In genomic region chr1:25878690-25879089, GRCh38 we compare ENCODE assay signal across 23 cellular contexts. TPM values are rescaled to one million over a fixed set of nuclear protein-coding genes. Genes with fewer than 3 reads are reported as not detected.
DNase-seq lines count a peak whose midpoint lies in the region; ATAC-seq, FAIRE-seq and TF ChIP-seq lines count a peak whose summit lies in the region.
"Had no signal": no experiment of that assay in that cellular context is flagged by ENCODE, and none has a peak within 500 bp of the region (broad histone marks: within the 10 kb centered on the region; RNA-seq: fewer than 3 reads in every experiment).

No MANE protein-coding gene starts in this region.

- peak; percentile 58 for DNase-seq in epithelial cell of esophagus (ENCODE audit: low read depth)
- no peak for DNase-seq in pancreas
- DNase-seq in type B pancreatic cell (ENCODE audit: extremely low spot score, unreplicated experiment), result no peak
- no peak for DNase-seq in sigmoid colon
- DNase-seq in tibial nerve (ENCODE audit: low spot score in 2 of 2), result no peak
- DNase-seq in COR-L47 (lab: John Stamatoyannopoulos, UW), result no peak
- DNase-seq: ACHN; BE2C; C1 segment of cervical spinal cord; Caco-2; CD4-positive, CD25-positive, alpha-beta regulatory T cell; CD8-positive, alpha-beta memory T cell; DMS153; DMS79; GDM1; HFFc6; KBM-7 had no signal

- FAIRE-seq in pancreas (lab: Jason Lieb, UNC), result no peak
- FAIRE-seq: A204.1, GM12892 had no signal

- H3K27ac Mint-ChIP-seq in type B pancreatic cell, result peak overlapping the region; percentile 78
- H3K27ac Mint-ChIP-seq: HFFc6 had no signal

- H3K4me1 ChIP-seq in pancreas (peaks cover 27 to 35% (median 31%) of the 10 kb centered on the region in 3 donors), sigmoid colon (peaks cover 0 to 22% (median 15%) of the 10 kb centered on the region in 4 donors), tibial nerve (peaks cover 0 to 23% (median 7%) of the 10 kb centered on the region in 4 donors)
- H3K4me1 ChIP-seq: BE2C had no signal

- intact Hi-C loops in pancreas (cut with DNase I), result no loop called here
- intact Hi-C loops in sigmoid colon (cut with DNase I), result no loop called here

- H3K4me3 ChIP-seq in epithelial cell of esophagus (ENCODE audit: low read length) (no peak overlapping the region), pancreas (no peak overlapping the region), sigmoid colon (no peak overlapping the region), tibial nerve (no peak overlapping the region)

- H3K27me3 ChIP-seq in pancreas, result no peaks in the 10 kb centered on the region
- no peaks in the 10 kb centered on the region for H3K27me3 ChIP-seq in sigmoid colon
- no peaks in the 10 kb centered on the region for H3K27me3 ChIP-seq in tibial nerve
- H3K27me3 ChIP-seq: BE2C had no signal

- H3K4me1 Mint-ChIP-seq in type B pancreatic cell (ENCODE audit: unreplicated experiment), result peaks cover 24% of the 10 kb centered on the region

- 45 to 49% methylated on average over 5 of the region's 5 CpGs for WGBS in pancreas, 2 donors
- WGBS in sigmoid colon, 2 donors, result 68 to 89% methylated on average over 5 of the region's 5 CpGs
- WGBS in tibial nerve, 2 donors, result 84 to 91% methylated on average over 5 of the region's 5 CpGs

- TF ChIP-seq EP300 in sigmoid colon (IDR thresholded peaks at IDR 0.05), result no peak
- TF ChIP-seq EP300 in tibial nerve (IDR thresholded peaks at IDR 0.05), result no peak

- H3K4me3 Mint-ChIP-seq in type B pancreatic cell, result peak overlapping the region; percentile 34
- H3K4me3 Mint-ChIP-seq: CD4-positive, CD25-positive, alpha-beta regulatory T cell; CD8-positive, alpha-beta memory T cell; HFFc6 had no signal

- H3K9me3 ChIP-seq in pancreas (no peaks in the 10 kb centered on the region), sigmoid colon (no peaks in the 10 kb centered on the region), tibial nerve (no peaks in the 10 kb centered on the region)
- H3K9me3 ChIP-seq: BE2C, Caco-2 had no signal

- H3K27ac ChIP-seq in VCaP (peak overlapping the region; percentile 62), pancreas (peak overlapping the region in 3 of 4 donors; percentile 12 to 66 (median 59)), sigmoid colon (no peak overlapping the region), tibial nerve (no peak overlapping the region)
- H3K27ac ChIP-seq: HL-60 had no signal

- no peaks in the 10 kb centered on the region for H3K27me3 Mint-ChIP-seq in type B pancreatic cell

- H3K36me3 ChIP-seq in pancreas (no peaks in the 10 kb centered on the region), sigmoid colon (no peaks in the 10 kb centered on the region), tibial nerve (no peaks in the 10 kb centered on the region)
- H3K36me3 ChIP-seq: BE2C had no signal

- ATAC-seq in pancreas (no peak), GM21367 (IDR thresholded peaks at IDR 0.05; ENCODE audit: unreplicated experiment) (no peak)
- ATAC-seq: HCT116 had no signal

- TF ChIP-seq CTCF in VCaP (conservative IDR thresholded peaks at IDR 0.05), result no peak
- TF ChIP-seq CTCF in epithelial cell of esophagus (IDR thresholded peaks at IDR 0.05; ENCODE audit: insufficient read depth, low read depth, low read length, missing control alignments), result no peak
- TF ChIP-seq CTCF in pancreas (IDR thresholded peaks at IDR 0.05), result no peak
- TF ChIP-seq CTCF in type B pancreatic cell (conservative IDR thresholded peaks at IDR 0.05), result no peak
- TF ChIP-seq CTCF in sigmoid colon (IDR thresholded peaks at IDR 0.05), result no peak
- TF ChIP-seq CTCF in tibial nerve (IDR thresholded peaks at IDR 0.05), result no peak

- no peak for TF ChIP-seq POLR2A in sigmoid colon (IDR thresholded peaks at IDR 0.05)
- no peak for TF ChIP-seq POLR2A in tibial nerve (IDR thresholded peaks at IDR 0.05)

- H3K9me3 Mint-ChIP-seq in type B pancreatic cell, result no peaks in the 10 kb centered on the region
- H3K9me3 Mint-ChIP-seq: CD4-positive, CD25-positive, alpha-beta regulatory T cell; CD8-positive, alpha-beta memory T cell; HFFc6 had no signal

- no peaks in the 10 kb centered on the region for H3K36me3 Mint-ChIP-seq in type B pancreatic cell
- H3K36me3 Mint-ChIP-seq: CD4-positive, CD25-positive, alpha-beta regulatory T cell; CD8-positive, alpha-beta memory T cell had no signal

RNA-seq across cellular contexts. Expression of gene PAQR7, which starts 3.2 kb away (rescaled TPM):
- total RNA-seq in pancreas, result 10 to 100 TPM in 1 of 6 donors, 1 to 10 TPM in 5; 3.2 to 13.0 (median 4.4) TPM
- polyA plus RNA-seq in pancreas, result 1 to 10 TPM; 4.4 to 5.7 TPM
- 24.3 and 41.0 TPM in 2 replicates for total RNA-seq in type B pancreatic cell (ENCODE audit: low replicate concordance)
- total RNA-seq in sigmoid colon, result 1 to 10 TPM; 4.3 to 9.4 (median 6.4) TPM
- 1 to 10 TPM in 2 of 3 donors, under 1 TPM in 1; 0.92 to 3.0 (median 1.2) TPM for polyA plus RNA-seq in sigmoid colon
- 1 to 10 TPM; 5.4 to 8.7 (median 7.5) TPM for total RNA-seq in tibial nerve

RNA-seq across cellular contexts. Expression of gene AUNIP, which starts 19.4 kb away (rescaled TPM):
- under 1 TPM in 4 of 6 donors, not detected in 2; 0.19 to 0.37 (median 0.29) TPM for total RNA-seq in pancreas
- polyA plus RNA-seq in pancreas, result not detected
- total RNA-seq in type B pancreatic cell (ENCODE audit: low replicate concordance), result 3.7 and 7.2 TPM in 2 replicates
- not detected for total RNA-seq in sigmoid colon
- 1 to 10 TPM in 1 of 3 donors, under 1 TPM in 1, not detected in 1; 0.46 to 1.9 TPM for polyA plus RNA-seq in sigmoid colon
- total RNA-seq in tibial nerve, result not detected
- total RNA-seq: CD4-positive, CD25-positive, alpha-beta regulatory T cell had no signal
- polyA plus RNA-seq: CD8-positive, alpha-beta memory T cell had no signal

RNA-seq across cellular contexts. Expression of gene STMN1, which starts 27.5 kb away (rescaled TPM):
- total RNA-seq in pancreas (10 to 100 TPM in 3 of 6 donors, 1 to 10 TPM in 3; 3.3 to 40.3 (median 8.7) TPM), type B pancreatic cell (ENCODE audit: low replicate concordance) (219 and 591 TPM in 2 replicates), sigmoid colon (10 to 100 TPM; 30.7 to 37.5 (median 36.3) TPM), tibial nerve (100 to 1,000 TPM in 2 of 4 donors, 10 to 100 TPM in 2; 79.2 to 140 (median 105) TPM)
- polyA plus RNA-seq in pancreas (10 to 100 TPM; 16.2 to 58.0 TPM), sigmoid colon (100 to 1,000 TPM in 1 of 3 donors, 10 to 100 TPM in 2; 61.3 to 175 (median 97.1) TPM)

RNA-seq across cellular contexts. Expression of gene MTFR1L, which starts 58.9 kb away (rescaled TPM):
- total RNA-seq in pancreas (10 to 100 TPM; 24.0 to 36.0 (median 26.3) TPM), type B pancreatic cell (ENCODE audit: low replicate concordance) (73.5 and 74.5 TPM in 2 replicates), sigmoid colon (100 to 1,000 TPM; 106 to 150 (median 121) TPM), tibial nerve (10 to 100 TPM; 65.7 to 99.4 (median 77.2) TPM)
- polyA plus RNA-seq in pancreas (10 to 100 TPM; 38.9 to 59.6 TPM), sigmoid colon (10 to 100 TPM; 26.1 to 38.4 (median 36.1) TPM)

Comparison
In these comparisons a context has a peak if more than half of its experiments do, and no peak if none do; other contexts are left out.
1. H3K27ac ChIP-seq: peak in VCaP (single experiment) and pancreas (3 of 4); none in sigmoid colon (0 of 4) and tibial nerve (0 of 4).